ENCODE assay signal across 1 cellular context in the genomic region with DNA sequence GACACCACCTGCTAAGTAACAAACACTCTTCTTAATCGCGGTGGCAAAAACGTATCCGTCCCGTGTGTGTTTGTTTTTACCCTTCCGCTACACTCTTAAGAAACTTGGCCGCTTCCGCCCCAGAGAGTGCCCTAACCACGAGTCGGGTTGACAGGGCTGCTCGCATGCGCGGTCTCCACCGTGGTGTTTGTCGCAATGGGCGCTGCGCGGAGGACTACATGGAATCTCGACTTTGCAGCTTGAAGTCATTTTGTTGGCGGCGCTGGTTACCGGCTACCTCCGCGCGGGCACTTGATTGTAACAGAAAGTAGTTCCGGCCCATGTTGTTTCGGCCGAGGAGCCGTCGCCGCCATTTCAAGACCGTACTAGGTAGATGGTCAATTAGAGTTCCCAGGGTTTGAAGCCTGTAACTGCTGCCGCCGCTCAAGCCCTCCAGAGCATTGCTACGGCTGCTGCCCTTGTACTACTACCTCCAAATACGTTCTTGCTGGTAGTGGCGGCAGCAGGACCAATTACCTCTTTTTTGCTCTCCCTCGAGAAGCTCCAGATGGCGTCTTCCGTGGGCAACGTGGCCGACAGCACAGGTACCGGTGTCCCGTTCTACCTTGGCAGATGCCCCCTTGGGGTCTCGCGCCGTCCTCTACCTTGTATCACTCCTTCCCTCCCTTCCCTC.
TF ChIP-seq lines count a peak whose summit lies in the region.

Gene OGT (plus strand): TSS at position 352 of the 673 bp plus-strand sequence. CDS start 196 bp downstream, at position 548.

TF ChIP-seq in K562, 482 proteins besides CTCF, POLR2A, EP300 and RAD21 (continued from another document):
- TF ChIP-seq, protein P1, sequence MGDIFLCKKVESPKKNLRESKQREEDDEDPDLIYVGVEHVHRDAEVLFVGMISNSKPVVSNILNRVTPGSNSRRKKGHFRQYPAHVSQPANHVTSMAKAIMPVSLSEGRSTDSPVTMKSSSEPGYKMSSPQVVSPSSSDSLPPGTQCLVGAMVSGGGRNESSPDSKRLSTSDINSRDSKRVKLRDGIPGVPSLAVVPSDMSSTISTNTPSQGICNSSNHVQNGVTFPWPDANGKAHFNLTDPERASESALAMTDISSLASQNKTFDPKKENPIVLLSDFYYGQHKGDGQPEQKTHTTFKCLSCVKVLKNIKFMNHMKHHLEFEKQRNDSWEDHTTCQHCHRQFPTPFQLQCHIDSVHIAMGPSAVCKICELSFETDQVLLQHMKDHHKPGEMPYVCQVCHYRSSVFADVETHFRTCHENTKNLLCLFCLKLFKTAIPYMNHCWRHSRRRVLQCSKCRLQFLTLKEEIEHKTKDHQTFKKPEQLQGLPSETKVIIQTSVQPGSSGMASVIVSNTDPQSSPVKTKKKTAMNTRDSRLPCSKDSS (IDR thresholded peaks at IDR 0.05; ENCODE audit: low read depth, partially characterized antibody): no peak
- no peak for TF ChIP-seq HBP1 (CRISPR knock-in tag; IDR thresholded peaks at IDR 0.05)
- no peak for TF ChIP-seq POU5F1 (IDR thresholded peaks at IDR 0.05; ENCODE audit: borderline replicate concordance, low read depth, low read length, partially characterized antibody)
- TF ChIP-seq NCOA2 (IDR thresholded peaks at IDR 0.05; ENCODE audit: partially characterized antibody in 2 of 2): no peak
- no peak for TF ChIP-seq POLR2AphosphoS2 (IDR thresholded peaks at IDR 0.05; ENCODE audit: low read length)
- no peak for TF ChIP-seq FOXA3 (CRISPR knock-in tag; conservative IDR thresholded peaks at IDR 0.05 in 1 of 2, IDR thresholded peaks at IDR 0.05 in 1 of 2)
- TF ChIP-seq MLLT1 (IDR thresholded peaks at IDR 0.05): no peak
- no peak for TF ChIP-seq FOS (IDR thresholded peaks at IDR 0.05; ENCODE audit: extremely low read depth, insufficient read length)
- no peak for TF ChIP-seq CCAR2 (IDR thresholded peaks at IDR 0.05; ENCODE audit: low read depth, low read length)
- peak; percentile 81; the same call in 1 of the 2 replicates for TF ChIP-seq RB1 (IDR thresholded peaks at IDR 0.05; ENCODE audit: low read depth)
- no peak for TF ChIP-seq EWSR1 (IDR thresholded peaks at IDR 0.05; ENCODE audit: borderline replicate concordance, low read depth, partially characterized antibody)
- TF ChIP-seq SIRT6 (IDR thresholded peaks at IDR 0.05; ENCODE audit: low read depth, low read length): no peak
- peak in 1 of 2 experiments; percentile 58; a peak in 1 of 4 replicates for TF ChIP-seq KDM4B (IDR thresholded peaks at IDR 0.05; ENCODE audit: borderline replicate concordance in 2 of 2, low read depth in 1 of 2)
- TF ChIP-seq, protein P2, sequence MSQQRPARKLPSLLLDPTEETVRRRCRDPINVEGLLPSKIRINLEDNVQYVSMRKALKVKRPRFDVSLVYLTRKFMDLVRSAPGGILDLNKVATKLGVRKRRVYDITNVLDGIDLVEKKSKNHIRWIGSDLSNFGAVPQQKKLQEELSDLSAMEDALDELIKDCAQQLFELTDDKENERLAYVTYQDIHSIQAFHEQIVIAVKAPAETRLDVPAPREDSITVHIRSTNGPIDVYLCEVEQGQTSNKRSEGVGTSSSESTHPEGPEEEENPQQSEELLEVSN (IDR thresholded peaks at IDR 0.05; ENCODE audit: borderline replicate concordance in 1 of 2, extremely low read depth in 1 of 2, insufficient read depth in 1 of 2, insufficient read length in 1 of 2, low read depth in 1 of 2, low read length in 1 of 2, poor library complexity in 1 of 2, severe bottlenecking in 1 of 2): peak; percentile 71
- no peak for TF ChIP-seq MIER1 (IDR thresholded peaks at IDR 0.05; ENCODE audit: low read depth)
- TF ChIP-seq ZNF696 (CRISPR knock-in tag; conservative IDR thresholded peaks at IDR 0.05): no peak
- no peak for TF ChIP-seq MLX (CRISPR knock-in tag; conservative IDR thresholded peaks at IDR 0.05)
- TF ChIP-seq ZNF124 (CRISPR knock-in tag; IDR thresholded peaks at IDR 0.05): no peak
- peak in 1 of 2 experiments; percentile 68; a peak in 1 of 4 replicates for TF ChIP-seq ARNT (IDR thresholded peaks at IDR 0.05)
- TF ChIP-seq CREB1 (IDR thresholded peaks at IDR 0.05): peak; percentile 68
- TF ChIP-seq CREB1 (CRISPR knock-in tag; IDR thresholded peaks at IDR 0.05): peak; percentile 66
- peak; percentile 66 for TF ChIP-seq PML (IDR thresholded peaks at IDR 0.05; ENCODE audit: low read length)
- TF ChIP-seq, protein P3, sequence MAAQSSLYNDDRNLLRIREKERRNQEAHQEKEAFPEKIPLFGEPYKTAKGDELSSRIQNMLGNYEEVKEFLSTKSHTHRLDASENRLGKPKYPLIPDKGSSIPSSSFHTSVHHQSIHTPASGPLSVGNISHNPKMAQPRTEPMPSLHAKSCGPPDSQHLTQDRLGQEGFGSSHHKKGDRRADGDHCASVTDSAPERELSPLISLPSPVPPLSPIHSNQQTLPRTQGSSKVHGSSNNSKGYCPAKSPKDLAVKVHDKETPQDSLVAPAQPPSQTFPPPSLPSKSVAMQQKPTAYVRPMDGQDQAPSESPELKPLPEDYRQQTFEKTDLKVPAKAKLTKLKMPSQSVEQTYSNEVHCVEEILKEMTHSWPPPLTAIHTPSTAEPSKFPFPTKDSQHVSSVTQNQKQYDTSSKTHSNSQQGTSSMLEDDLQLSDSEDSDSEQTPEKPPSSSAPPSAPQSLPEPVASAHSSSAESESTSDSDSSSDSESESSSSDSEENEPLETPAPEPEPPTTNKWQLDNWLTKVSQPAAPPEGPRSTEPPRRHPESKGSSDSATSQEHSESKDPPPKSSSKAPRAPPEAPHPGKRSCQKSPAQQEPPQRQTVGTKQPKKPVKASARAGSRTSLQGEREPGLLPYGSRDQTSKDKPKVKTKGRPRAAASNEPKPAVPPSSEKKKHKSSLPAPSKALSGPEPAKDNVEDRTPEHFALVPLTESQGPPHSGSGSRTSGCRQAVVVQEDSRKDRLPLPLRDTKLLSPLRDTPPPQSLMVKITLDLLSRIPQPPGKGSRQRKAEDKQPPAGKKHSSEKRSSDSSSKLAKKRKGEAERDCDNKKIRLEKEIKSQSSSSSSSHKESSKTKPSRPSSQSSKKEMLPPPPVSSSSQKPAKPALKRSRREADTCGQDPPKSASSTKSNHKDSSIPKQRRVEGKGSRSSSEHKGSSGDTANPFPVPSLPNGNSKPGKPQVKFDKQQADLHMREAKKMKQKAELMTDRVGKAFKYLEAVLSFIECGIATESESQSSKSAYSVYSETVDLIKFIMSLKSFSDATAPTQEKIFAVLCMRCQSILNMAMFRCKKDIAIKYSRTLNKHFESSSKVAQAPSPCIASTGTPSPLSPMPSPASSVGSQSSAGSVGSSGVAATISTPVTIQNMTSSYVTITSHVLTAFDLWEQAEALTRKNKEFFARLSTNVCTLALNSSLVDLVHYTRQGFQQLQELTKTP (IDR thresholded peaks at IDR 0.05; ENCODE audit: low read depth in 1 of 2, partially characterized antibody in 2 of 2): peak in 1 of 2 experiments; percentile 45
- TF ChIP-seq, protein P4, sequence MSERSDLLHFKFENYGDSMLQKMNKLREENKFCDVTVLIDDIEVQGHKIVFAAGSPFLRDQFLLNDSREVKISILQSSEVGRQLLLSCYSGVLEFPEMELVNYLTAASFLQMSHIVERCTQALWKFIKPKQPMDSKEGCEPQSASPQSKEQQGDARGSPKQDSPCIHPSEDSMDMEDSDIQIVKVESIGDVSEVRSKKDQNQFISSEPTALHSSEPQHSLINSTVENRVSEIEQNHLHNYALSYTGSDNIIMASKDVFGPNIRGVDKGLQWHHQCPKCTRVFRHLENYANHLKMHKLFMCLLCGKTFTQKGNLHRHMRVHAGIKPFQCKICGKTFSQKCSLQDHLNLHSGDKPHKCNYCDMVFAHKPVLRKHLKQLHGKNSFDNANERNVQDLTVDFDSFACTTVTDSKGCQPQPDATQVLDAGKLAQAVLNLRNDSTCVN (CRISPR knock-in tag; IDR thresholded peaks at IDR 0.05): no peak
- no peak for TF ChIP-seq DNMT1 (IDR thresholded peaks at IDR 0.05)
- TF ChIP-seq, protein P5, sequence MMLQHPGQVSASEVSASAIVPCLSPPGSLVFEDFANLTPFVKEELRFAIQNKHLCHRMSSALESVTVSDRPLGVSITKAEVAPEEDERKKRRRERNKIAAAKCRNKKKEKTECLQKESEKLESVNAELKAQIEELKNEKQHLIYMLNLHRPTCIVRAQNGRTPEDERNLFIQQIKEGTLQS (IDR thresholded peaks at IDR 0.05): peak; percentile 64; the same call in 1 of the 2 replicates
- TF ChIP-seq, protein P5 (CRISPR knock-in tag; conservative IDR thresholded peaks at IDR 0.05): no peak
- TF ChIP-seq TAF7 (tag; IDR thresholded peaks at IDR 0.05): peak; percentile 88
- no peak for TF ChIP-seq ZBTB1 (CRISPR knock-in tag; IDR thresholded peaks at IDR 0.05; ENCODE audit: borderline replicate concordance, low read depth)
- TF ChIP-seq, protein P6, sequence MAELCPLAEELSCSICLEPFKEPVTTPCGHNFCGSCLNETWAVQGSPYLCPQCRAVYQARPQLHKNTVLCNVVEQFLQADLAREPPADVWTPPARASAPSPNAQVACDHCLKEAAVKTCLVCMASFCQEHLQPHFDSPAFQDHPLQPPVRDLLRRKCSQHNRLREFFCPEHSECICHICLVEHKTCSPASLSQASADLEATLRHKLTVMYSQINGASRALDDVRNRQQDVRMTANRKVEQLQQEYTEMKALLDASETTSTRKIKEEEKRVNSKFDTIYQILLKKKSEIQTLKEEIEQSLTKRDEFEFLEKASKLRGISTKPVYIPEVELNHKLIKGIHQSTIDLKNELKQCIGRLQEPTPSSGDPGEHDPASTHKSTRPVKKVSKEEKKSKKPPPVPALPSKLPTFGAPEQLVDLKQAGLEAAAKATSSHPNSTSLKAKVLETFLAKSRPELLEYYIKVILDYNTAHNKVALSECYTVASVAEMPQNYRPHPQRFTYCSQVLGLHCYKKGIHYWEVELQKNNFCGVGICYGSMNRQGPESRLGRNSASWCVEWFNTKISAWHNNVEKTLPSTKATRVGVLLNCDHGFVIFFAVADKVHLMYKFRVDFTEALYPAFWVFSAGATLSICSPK (IDR thresholded peaks at IDR 0.05; ENCODE audit: borderline replicate concordance): no peak
- no peak for TF ChIP-seq HNRNPK (IDR thresholded peaks at IDR 0.05; ENCODE audit: low read depth, low read length, poor library complexity, severe bottlenecking)
- no peak for TF ChIP-seq BRF1 (IDR thresholded peaks at IDR 0.05; ENCODE audit: borderline replicate concordance, extremely low read depth, insufficient read length)
- TF ChIP-seq ZNF561 (CRISPR knock-in tag; conservative IDR thresholded peaks at IDR 0.05): no peak
- no peak for TF ChIP-seq PTTG1 (tag; IDR thresholded peaks at IDR 0.05; ENCODE audit: low read depth)
- no peak for TF ChIP-seq HOXB6 (CRISPR knock-in tag; IDR thresholded peaks at IDR 0.05; ENCODE audit: borderline replicate concordance)
- TF ChIP-seq TOE1 (IDR thresholded peaks at IDR 0.05; ENCODE audit: borderline replicate concordance): peak; percentile 39; the same call in 1 of the 2 replicates
- no peak for TF ChIP-seq TOE1 (CRISPR knock-in tag; IDR thresholded peaks at IDR 0.05; ENCODE audit: borderline replicate concordance, low read depth)
- TF ChIP-seq, protein P7, sequence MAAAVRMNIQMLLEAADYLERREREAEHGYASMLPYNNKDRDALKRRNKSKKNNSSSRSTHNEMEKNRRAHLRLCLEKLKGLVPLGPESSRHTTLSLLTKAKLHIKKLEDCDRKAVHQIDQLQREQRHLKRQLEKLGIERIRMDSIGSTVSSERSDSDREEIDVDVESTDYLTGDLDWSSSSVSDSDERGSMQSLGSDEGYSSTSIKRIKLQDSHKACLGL (CRISPR knock-in tag; IDR thresholded peaks at IDR 0.05; ENCODE audit: borderline replicate concordance, poor library complexity, severe bottlenecking): no peak
